In genomic region chr1:175569117-175569743, GRCh38 we compare ENCODE assay signal across 14 cellular contexts.
"Had no signal": no experiment of that assay in that cellular context is flagged by ENCODE, and none has a peak within 500 bp of the region (broad histone marks: within the 10 kb centered on the region; RNA-seq: fewer than 3 reads in every experiment).

No MANE protein-coding gene starts in this region.

- H3K27ac ChIP-seq: brain microvascular endothelial cell, neutrophil, right atrium auricular region, skin epidermis, uterus had no signal

- H3K27me3 ChIP-seq: brain microvascular endothelial cell, neutrophil, right atrium auricular region, uterus had no signal

- H3K4me3 ChIP-seq: right atrium auricular region, skin epidermis, uterus had no signal

- ATAC-seq: activated CD8-positive, alpha-beta memory T cell treated with anti-CD3 and anti-CD28 coated beads, Interleukin-2, amount 10 ng/mL, durations not matched to agents 7 days and 5 days; activated T-cell treated with anti-CD3 and anti-CD28 coated beads, Interleukin-2, amount 50 U/mL, for 4 hours; effector memory CD8-positive, alpha-beta T cell had no signal

- H3K9me3 ChIP-seq: neutrophil, right atrium auricular region, uterus had no signal

- DNase-seq: activated CD4-positive, alpha-beta T cell treated with anti-CD3 and anti-CD28 coated beads, Interleukin-2, amount 50 U/mL, for 48 hours; activated CD4-positive, CD25-positive, alpha-beta regulatory T cell treated with anti-CD3 and anti-CD28 coated beads, Interleukin-2, amount 50 U/mL, for 72 hours; activated CD8-positive, alpha-beta memory T cell treated with anti-CD3 and anti-CD28 coated beads, Interleukin-2, amount 10 ng/mL, durations not matched to agents 7 days and 5 days; activated effector memory CD4-positive, alpha-beta T cell treated with anti-CD3 and anti-CD28 coated beads, Interleukin-2, amount 50 U/mL, for 16 hours; activated T-cell treated with anti-CD3 and anti-CD28 coated beads, Interleukin-2, amount 50 U/mL, for 4 hours; brain microvascular endothelial cell; effector memory CD8-positive, alpha-beta T cell; hippocampal formation; kidney glomerular epithelial cell; posterior cingulate gyrus; uterus had no signal

- H3K4me1 ChIP-seq: right atrium auricular region, uterus had no signal

- H3K36me3 ChIP-seq: brain microvascular endothelial cell, neutrophil, right atrium auricular region, uterus had no signal
